In the genomic region with DNA sequence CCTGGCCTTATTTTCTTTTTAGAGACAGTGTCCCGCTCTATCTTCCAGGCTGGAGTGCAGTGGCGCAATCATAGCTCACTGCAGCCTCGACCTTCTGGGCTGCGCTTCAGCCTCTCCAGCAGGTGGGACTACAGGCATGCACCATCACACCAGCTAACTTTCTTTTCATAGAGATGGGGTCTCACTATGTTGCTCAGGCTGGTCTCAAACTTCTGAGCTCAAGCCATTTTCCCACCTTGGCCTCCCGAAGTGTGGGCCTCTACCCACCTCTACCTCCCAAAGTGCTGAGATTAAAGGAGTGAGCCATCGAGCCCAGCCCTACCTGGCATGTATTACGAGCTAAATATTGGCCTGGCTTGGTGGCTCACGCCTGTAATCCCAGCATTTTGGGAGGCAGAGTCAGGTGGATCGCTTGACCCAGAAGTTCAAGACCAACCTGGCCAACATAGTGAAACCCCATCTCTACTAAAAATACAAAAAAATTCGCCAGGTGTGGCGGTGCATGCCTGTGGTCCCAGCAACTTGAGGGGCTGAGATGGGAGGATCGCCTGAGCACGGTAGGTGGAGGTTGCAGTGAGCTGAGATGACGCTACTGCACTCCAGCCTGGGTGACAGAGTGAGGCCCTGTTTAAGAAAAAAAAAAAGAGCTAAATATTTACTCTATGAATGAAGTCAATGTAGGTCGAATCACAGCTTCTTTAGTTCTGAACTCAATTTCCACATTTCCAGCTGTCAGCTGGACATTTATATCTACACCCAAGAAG, we compare ENCODE assay signal across 1 cellular context.
A peak's percentile ranks its signal among the peaks of the same experiment; 100 is the strongest.
TF ChIP-seq lines count a peak whose summit lies in the region.

No MANE protein-coding gene starts in this region.

TF ChIP-seq in HepG2, 621 proteins besides CTCF, POLR2A, EP300 and RAD21 (continued from another document):
- TF ChIP-seq, protein P1, sequence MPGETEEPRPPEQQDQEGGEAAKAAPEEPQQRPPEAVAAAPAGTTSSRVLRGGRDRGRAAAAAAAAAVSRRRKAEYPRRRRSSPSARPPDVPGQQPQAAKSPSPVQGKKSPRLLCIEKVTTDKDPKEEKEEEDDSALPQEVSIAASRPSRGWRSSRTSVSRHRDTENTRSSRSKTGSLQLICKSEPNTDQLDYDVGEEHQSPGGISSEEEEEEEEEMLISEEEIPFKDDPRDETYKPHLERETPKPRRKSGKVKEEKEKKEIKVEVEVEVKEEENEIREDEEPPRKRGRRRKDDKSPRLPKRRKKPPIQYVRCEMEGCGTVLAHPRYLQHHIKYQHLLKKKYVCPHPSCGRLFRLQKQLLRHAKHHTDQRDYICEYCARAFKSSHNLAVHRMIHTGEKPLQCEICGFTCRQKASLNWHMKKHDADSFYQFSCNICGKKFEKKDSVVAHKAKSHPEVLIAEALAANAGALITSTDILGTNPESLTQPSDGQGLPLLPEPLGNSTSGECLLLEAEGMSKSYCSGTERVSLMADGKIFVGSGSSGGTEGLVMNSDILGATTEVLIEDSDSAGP (CRISPR knock-in tag; IDR thresholded peaks at IDR 0.05; ENCODE audit: borderline replicate concordance) = peak; percentile 45; the same call in 1 of the 2 replicates
- TF ChIP-seq GZF1 (CRISPR knock-in tag; IDR thresholded peaks at IDR 0.05) (no peak), ZNF235 (CRISPR knock-in tag; IDR thresholded peaks at IDR 0.05; ENCODE audit: borderline replicate concordance) (no peak), SETDB1 (CRISPR knock-in tag; IDR thresholded peaks at IDR 0.05; ENCODE audit: borderline replicate concordance) (no peak), ZFY (CRISPR knock-in tag; IDR thresholded peaks at IDR 0.05) (peak; percentile 9; the same call in 1 of the 2 replicates), GABPB1 (CRISPR knock-in tag; IDR thresholded peaks at IDR 0.05) (0 out of 2 replicates have a peak, but pooled peaks have one; percentile 12), SP5 (CRISPR knock-in tag; IDR thresholded peaks at IDR 0.05; ENCODE audit: borderline replicate concordance, low read depth) (no peak), SMC3 (IDR thresholded peaks at IDR 0.05; ENCODE audit: low read length) (peak; percentile 47), ZNF260 (CRISPR knock-in tag; IDR thresholded peaks at IDR 0.05; ENCODE audit: borderline replicate concordance, low read depth) (no peak), CEBPG (CRISPR knock-in tag; IDR thresholded peaks at IDR 0.05) (peak; percentile 95), ZMYM2 (CRISPR knock-in tag; IDR thresholded peaks at IDR 0.05) (peak; percentile 82; the same call in 1 of the 2 replicates), ZMYM3 (CRISPR knock-in tag; IDR thresholded peaks at IDR 0.05) (peak; percentile 94), KDM3A (CRISPR knock-in tag; IDR thresholded peaks at IDR 0.05; ENCODE audit: low read depth) (peak; percentile 55; the same call in 1 of the 2 replicates)
- TF ChIP-seq, protein P2, sequence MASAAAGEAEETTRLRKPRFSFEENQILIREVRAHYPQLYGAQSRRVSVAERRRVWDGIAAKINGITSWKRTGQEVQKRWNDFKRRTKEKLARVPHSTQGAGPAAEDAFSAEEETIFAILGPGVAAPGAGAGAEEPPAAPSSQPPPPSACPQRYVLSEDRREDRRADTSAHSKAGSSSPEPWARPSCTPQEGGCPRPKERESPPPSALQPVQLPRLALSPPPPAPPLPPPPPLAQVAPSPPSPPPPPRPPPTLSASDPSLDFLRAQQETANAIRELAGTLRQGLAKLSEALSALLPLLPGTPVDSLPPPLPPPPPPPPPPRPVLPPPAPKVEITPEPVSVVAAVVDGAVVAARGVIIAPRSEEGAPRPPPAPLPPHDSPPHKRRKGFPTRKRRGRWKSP (CRISPR knock-in tag; IDR thresholded peaks at IDR 0.05) = peak; percentile 23; the same call in 1 of the 2 replicates
- TF ChIP-seq, protein P3, sequence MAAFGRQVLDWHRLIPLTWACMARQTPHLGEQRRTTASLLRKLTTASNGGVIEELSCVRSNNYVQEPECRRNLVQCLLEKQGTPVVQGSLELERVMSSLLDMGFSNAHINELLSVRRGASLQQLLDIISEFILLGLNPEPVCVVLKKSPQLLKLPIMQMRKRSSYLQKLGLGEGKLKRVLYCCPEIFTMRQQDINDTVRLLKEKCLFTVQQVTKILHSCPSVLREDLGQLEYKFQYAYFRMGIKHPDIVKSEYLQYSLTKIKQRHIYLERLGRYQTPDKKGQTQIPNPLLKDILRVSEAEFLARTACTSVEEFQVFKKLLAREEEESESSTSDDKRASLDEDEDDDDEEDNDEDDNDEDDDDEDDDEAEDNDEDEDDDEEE (CRISPR knock-in tag; IDR thresholded peaks at IDR 0.05) = peak; percentile 42; the same call in 1 of the 2 replicates
- TF ChIP-seq, protein P4, sequence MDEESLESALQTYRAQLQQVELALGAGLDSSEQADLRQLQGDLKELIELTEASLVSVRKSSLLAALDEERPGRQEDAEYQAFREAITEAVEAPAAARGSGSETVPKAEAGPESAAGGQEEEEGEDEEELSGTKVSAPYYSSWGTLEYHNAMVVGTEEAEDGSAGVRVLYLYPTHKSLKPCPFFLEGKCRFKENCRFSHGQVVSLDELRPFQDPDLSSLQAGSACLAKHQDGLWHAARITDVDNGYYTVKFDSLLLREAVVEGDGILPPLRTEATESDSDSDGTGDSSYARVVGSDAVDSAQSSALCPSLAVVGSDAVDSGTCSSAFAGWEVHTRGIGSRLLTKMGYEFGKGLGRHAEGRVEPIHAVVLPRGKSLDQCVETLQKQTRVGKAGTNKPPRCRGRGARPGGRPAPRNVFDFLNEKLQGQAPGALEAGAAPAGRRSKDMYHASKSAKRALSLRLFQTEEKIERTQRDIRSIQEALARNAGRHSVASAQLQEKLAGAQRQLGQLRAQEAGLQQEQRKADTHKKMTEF (CRISPR knock-in tag; IDR thresholded peaks at IDR 0.05) = no peak
- TF ChIP-seq, protein P5, sequence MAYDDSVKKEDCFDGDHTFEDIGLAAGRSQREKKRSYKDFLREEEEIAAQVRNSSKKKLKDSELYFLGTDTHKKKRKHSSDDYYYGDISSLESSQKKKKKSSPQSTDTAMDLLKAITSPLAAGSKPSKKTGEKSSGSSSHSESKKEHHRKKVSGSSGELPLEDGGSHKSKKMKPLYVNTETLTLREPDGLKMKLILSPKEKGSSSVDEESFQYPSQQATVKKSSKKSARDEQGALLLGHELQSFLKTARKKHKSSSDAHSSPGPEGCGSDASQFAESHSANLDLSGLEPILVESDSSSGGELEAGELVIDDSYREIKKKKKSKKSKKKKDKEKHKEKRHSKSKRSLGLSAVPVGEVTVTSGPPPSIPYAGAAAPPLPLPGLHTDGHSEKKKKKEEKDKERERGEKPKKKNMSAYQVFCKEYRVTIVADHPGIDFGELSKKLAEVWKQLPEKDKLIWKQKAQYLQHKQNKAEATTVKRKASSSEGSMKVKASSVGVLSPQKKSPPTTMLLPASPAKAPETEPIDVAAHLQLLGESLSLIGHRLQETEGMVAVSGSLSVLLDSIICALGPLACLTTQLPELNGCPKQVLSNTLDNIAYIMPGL (CRISPR knock-in tag; IDR thresholded peaks at IDR 0.05; ENCODE audit: borderline replicate concordance in 1 of 2, low read depth in 1 of 2) = 0 out of 4 replicates have a peak, but pooled peaks have one; percentile 18 to 50
